ENCODE assay signal across 28 cellular contexts in the genomic region with DNA sequence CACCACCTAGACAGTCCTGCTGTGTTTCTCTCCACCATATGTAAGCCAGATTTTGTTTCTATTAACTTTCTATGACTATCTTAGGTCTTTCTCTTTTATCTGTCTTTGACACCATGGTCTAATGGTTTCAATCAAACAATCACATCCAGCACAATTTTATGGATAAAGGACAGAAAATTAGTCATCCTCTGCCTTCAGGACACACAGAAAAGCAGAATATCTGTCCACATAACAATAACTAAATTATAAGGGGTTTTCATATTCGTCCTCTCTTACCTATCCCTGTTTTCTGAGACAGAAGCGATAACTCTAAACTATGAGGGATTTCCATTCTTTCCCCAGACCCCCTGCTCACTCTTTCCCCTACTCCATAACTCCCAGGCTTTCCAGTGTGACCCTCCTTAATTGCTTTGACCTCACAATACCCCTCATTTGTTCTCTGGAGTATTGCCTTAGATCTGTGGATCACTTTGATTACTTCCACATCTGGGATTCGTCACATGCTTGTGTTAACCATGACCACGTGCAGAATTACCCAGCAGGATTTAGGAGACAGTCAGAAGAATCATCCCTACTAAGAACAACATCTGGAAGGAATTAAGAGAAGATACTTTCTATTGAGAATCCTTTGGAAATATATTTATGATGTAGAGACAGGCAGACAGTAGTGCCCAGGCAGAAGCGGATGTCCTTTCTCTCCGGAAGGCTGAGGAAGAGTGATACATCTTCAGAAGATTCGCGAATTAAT.
DNase-seq lines count a peak whose midpoint lies in the region; ATAC-seq, FAIRE-seq and TF ChIP-seq lines count a peak whose summit lies in the region.
"Had no signal": no experiment of that assay in that cellular context is flagged by ENCODE, and none has a peak within 500 bp of the region (broad histone marks: within the 10 kb centered on the region; RNA-seq: fewer than 3 reads in every experiment).

No MANE protein-coding gene starts in this region.

- H3K4me2 ChIP-seq in astrocyte (ENCODE audit: low read length), result no peak overlapping the region
- no peak overlapping the region for H3K4me2 ChIP-seq in neural progenitor cell

- no peaks in the 10 kb centered on the region for H3K4me1 ChIP-seq in astrocyte (ENCODE audit: insufficient read depth, low read length)
- H3K4me1 ChIP-seq in neural progenitor cell, result peaks cover 3% of the 10 kb centered on the region
- H3K4me1 ChIP-seq in body of pancreas, result no peaks in the 10 kb centered on the region
- H3K4me1 ChIP-seq: esophagus muscularis mucosa, left lung, spleen, upper lobe of right lung had no signal

- H3K27ac ChIP-seq in astrocyte (ENCODE audit: low read depth, low read length), result no peak overlapping the region
- no peak overlapping the region for H3K27ac ChIP-seq in neural progenitor cell
- no peak overlapping the region for H3K27ac ChIP-seq in body of pancreas
- H3K27ac ChIP-seq: C4-2B, esophagus muscularis mucosa, left lung, spleen, upper lobe of right lung had no signal

- no peaks in the 10 kb centered on the region for H3K79me2 ChIP-seq in astrocyte (ENCODE audit: insufficient read depth, low read length)
- no peaks in the 10 kb centered on the region for H3K79me2 ChIP-seq in neural progenitor cell (ENCODE audit: low read depth)

- H3K4me1 Mint-ChIP-seq in astrocyte (ENCODE audit: low read depth, unreplicated experiment) (no peaks in the 10 kb centered on the region), neural progenitor cell (peaks cover 7% of the 10 kb centered on the region)
- H3K4me1 Mint-ChIP-seq: activated naive CD4-positive, alpha-beta T cell treated with anti-CD3 and anti-CD28 coated beads, Interleukin-2, amount 10 ng/mL, durations not matched to agents 7 days and 5 days had no signal

- H3K36me3 Mint-ChIP-seq in astrocyte (ENCODE audit: low read depth, unreplicated experiment) (no peaks in the 10 kb centered on the region), neural progenitor cell (no peaks in the 10 kb centered on the region)
- H3K36me3 Mint-ChIP-seq: activated naive CD4-positive, alpha-beta T cell treated with anti-CD3 and anti-CD28 coated beads, Interleukin-2, amount 10 ng/mL, durations not matched to agents 7 days and 5 days had no signal

- H4K20me1 ChIP-seq in astrocyte (ENCODE audit: insufficient read depth, low read length) (no peaks in the 10 kb centered on the region), neural progenitor cell (ENCODE audit: low read depth) (no peaks in the 10 kb centered on the region)

- no peak for TF ChIP-seq CTCF in AG09309 (IDR thresholded peaks at IDR 0.05; ENCODE audit: control insufficient read depth, insufficient read depth, low read depth, low read length, missing control alignments)
- TF ChIP-seq CTCF in astrocyte (IDR thresholded peaks at IDR 0.05; ENCODE audit: insufficient read depth, low read depth, low read length), result no peak
- TF ChIP-seq CTCF in neural progenitor cell (IDR thresholded peaks at IDR 0.05), result no peak
- no peak for TF ChIP-seq CTCF in body of pancreas (IDR thresholded peaks at IDR 0.05)

- H3F3A ChIP-seq in neural progenitor cell (ENCODE audit: low read depth), result no peaks in the 10 kb centered on the region

- no peak overlapping the region for H3K4me3 ChIP-seq in AG09309 (ENCODE audit: control insufficient read depth, low read depth, low read length)
- H3K4me3 ChIP-seq in astrocyte (ENCODE audit: insufficient read depth, low read depth, low read length), result no peak overlapping the region
- H3K4me3 ChIP-seq in neural progenitor cell, result no peak overlapping the region
- H3K4me3 ChIP-seq in body of pancreas, result no peak overlapping the region
- H3K4me3 ChIP-seq: esophagus muscularis mucosa, GM12878, left lung, spleen, upper lobe of right lung had no signal

- no peak for TF ChIP-seq POLR2A in body of pancreas (IDR thresholded peaks at IDR 0.05)

- WGBS in body of pancreas, 2 donors, result 52 to 57% methylated on average over 8 of the region's 8 CpGs

- H3K27ac Mint-ChIP-seq in astrocyte (ENCODE audit: unreplicated experiment) (no peak overlapping the region), neural progenitor cell (no peak overlapping the region)
- H3K27ac Mint-ChIP-seq: activated naive CD4-positive, alpha-beta T cell treated with anti-CD3 and anti-CD28 coated beads, Interleukin-2, amount 10 ng/mL, durations not matched to agents 7 days and 5 days; activated T-cell treated with anti-CD3 and anti-CD28 coated beads, Interleukin-2, amount 50 U/mL, for 72 hours; T-helper 1 cell treated with Interleukin-12 subunit alpha and Interleukin-12 subunit beta and Interleukin-4 antibody, amounts not matched to agents 30 μg/mL and 1 μg/mL, for 36 hours had no signal

- H3K27me3 Mint-ChIP-seq in astrocyte (ENCODE audit: low read depth, unreplicated experiment) (peaks cover 8% of the 10 kb centered on the region), neural progenitor cell (ENCODE audit: insufficient read depth, low read depth) (no peaks in the 10 kb centered on the region)

- H3K9me3 Mint-ChIP-seq in astrocyte (ENCODE audit: unreplicated experiment) (peaks cover 2% of the 10 kb centered on the region), neural progenitor cell (no peaks in the 10 kb centered on the region)
- H3K9me3 Mint-ChIP-seq: activated naive CD4-positive, alpha-beta T cell treated with anti-CD3 and anti-CD28 coated beads, Interleukin-2, amount 10 ng/mL, durations not matched to agents 7 days and 5 days; activated T-cell treated with anti-CD3 and anti-CD28 coated beads, Interleukin-2, amount 50 U/mL, for 72 hours had no signal

- no peaks in the 10 kb centered on the region for H3K36me3 ChIP-seq in astrocyte (ENCODE audit: insufficient read depth, low read length)
- H3K36me3 ChIP-seq in neural progenitor cell, result no peaks in the 10 kb centered on the region
- H3K36me3 ChIP-seq in body of pancreas (replicated peaks in 1 of 2; ENCODE audit: insufficient read depth in 1 of 2, low read depth in 2 of 2), result no peaks in the 10 kb centered on the region
- H3K36me3 ChIP-seq: esophagus muscularis mucosa, left lung, spleen, upper lobe of right lung had no signal

- no peak overlapping the region for H3K9ac ChIP-seq in astrocyte (ENCODE audit: low read length)
- H3K9ac ChIP-seq in neural progenitor cell, result no peak overlapping the region

- H2AFZ ChIP-seq in astrocyte (ENCODE audit: low read depth, low read length) (no peak overlapping the region), neural progenitor cell (replicated peaks) (no peak overlapping the region)

- ATAC-seq in HG03439 (IDR thresholded peaks at IDR 0.05; ENCODE audit: unreplicated experiment) (no peak), body of pancreas (no peak), HG02642 (IDR thresholded peaks at IDR 0.05; ENCODE audit: poor library complexity, unreplicated experiment) (no peak)
- ATAC-seq: activated T-cell treated with anti-CD3 and anti-CD28 coated beads, Interleukin-2, amount 50 U/mL, for 72 hours; GM12878; left lung; upper lobe of right lung had no signal

- FAIRE-seq in astrocyte (lab: Jason Lieb, UNC), result peak; percentile 23
- FAIRE-seq: GM12878, RCC 7860, TTC549 had no signal

- H3K9me3 ChIP-seq in astrocyte (ENCODE audit: insufficient read depth, low read depth, low read length), result no peaks in the 10 kb centered on the region
- no peaks in the 10 kb centered on the region for H3K9me3 ChIP-seq in neural progenitor cell (ENCODE audit: low read depth)
- H3K9me3 ChIP-seq in body of pancreas, result no peaks in the 10 kb centered on the region
- H3K9me3 ChIP-seq: esophagus muscularis mucosa, left lung, upper lobe of right lung had no signal

- intact Hi-C loops in body of pancreas (cut with DNase I), result no loop called here

- H3K4me3 Mint-ChIP-seq in astrocyte (ENCODE audit: unreplicated experiment) (no peak overlapping the region), neural progenitor cell (no peak overlapping the region)
- H3K4me3 Mint-ChIP-seq: activated naive CD4-positive, alpha-beta T cell treated with anti-CD3 and anti-CD28 coated beads, Interleukin-2, amount 10 ng/mL, durations not matched to agents 7 days and 5 days; activated T-cell treated with anti-CD3 and anti-CD28 coated beads, Interleukin-2, amount 50 U/mL, for 72 hours; T-helper 1 cell treated with Interleukin-12 subunit alpha and Interleukin-12 subunit beta and Interleukin-4 antibody, amounts not matched to agents 30 μg/mL and 1 μg/mL, for 36 hours had no signal

- H3K27me3 ChIP-seq in astrocyte (ENCODE audit: insufficient read depth, low read length) (no peaks in the 10 kb centered on the region), neural progenitor cell (no peaks in the 10 kb centered on the region), body of pancreas (no peaks in the 10 kb centered on the region)
- H3K27me3 ChIP-seq: esophagus muscularis mucosa, left lung, spleen, upper lobe of right lung had no signal

- peak; percentile 64 for DNase-seq in AG09309 (ENCODE audit: low read depth)
- peak; percentile 61 for DNase-seq in HCEC 1CT
- no peak for DNase-seq in astrocyte (ENCODE audit: low read depth)
- peak; percentile 29 for DNase-seq in neural progenitor cell (ENCODE audit: low spot score)
- no peak for DNase-seq in body of pancreas
- no peak for DNase-seq in NCI-H1048 (lab: John Stamatoyannopoulos, UW)
- DNase-seq: ACHN; activated CD4-positive, alpha-beta T cell treated with anti-CD3 and anti-CD28 coated beads, Interleukin-2, amount 50 U/mL, for 4 hours; activated naive CD4-positive, alpha-beta T cell treated with anti-CD3 and anti-CD28 coated beads, Interleukin-2, amount 10 ng/mL, durations not matched to agents 7 days and 5 days; activated T-cell treated with anti-CD3 and anti-CD28 coated beads, Interleukin-2, amount 50 U/mL, for 72 hours; central memory CD4-positive, alpha-beta T cell; DMS79 treated with DMSO at 0.1 percent for 48 hours; left lung; NCI-H2029 treated with DMSO at 0.1 percent for 48 hours; NCI-H226; NCI-H69; spleen; stimulated activated CD4-positive, alpha-beta T cell treated with anti-CD3 and anti-CD28 coated beads, Interleukin-2, amount 100 ng/mL, for 48 hours; substantia nigra; upper lobe of right lung had no signal

Comparison
In these comparisons a context has a peak if more than half of its experiments do, and no peak if none do; other contexts are left out.
1. DNase-seq: peak in AG09309 (single experiment), HCEC 1CT (single experiment) and neural progenitor cell (single experiment); none in astrocyte (single experiment), body of pancreas (0 of 4) and NCI-H1048 (single experiment).